2 cellular contexts compared by ENCODE assay signal in genomic region chr18:2540575-2540974, GRCh38.
A peak's percentile ranks its signal among the peaks of the same experiment; 100 is the strongest.
TF ChIP-seq lines count a peak whose summit lies in the region.

No MANE protein-coding gene starts in this region.

TF ChIP-seq in HEK293, 187 proteins besides CTCF, POLR2A, EP300 and RAD21 (continued from another document):
- TF ChIP-seq PRDM10 (tag by site-specific recombination; IDR thresholded peaks at IDR 0.05) (no peak), ZNF843 (tag by site-specific recombination; IDR thresholded peaks at IDR 0.05) (peak; percentile 31; the same call in 1 of the 2 replicates), ZFP69B (tag by site-specific recombination; IDR thresholded peaks at IDR 0.05) (no peak), BCL11B (tag by site-specific recombination; IDR thresholded peaks at IDR 0.05; ENCODE audit: low read depth) (0 out of 2 replicates have a peak, but pooled peaks have one; percentile 22), OSR2 (tag by site-specific recombination; IDR thresholded peaks at IDR 0.05) (peak; percentile 18; the same call in 1 of the 2 replicates), ZNF18 (tag by site-specific recombination; IDR thresholded peaks at IDR 0.05) (no peak), OVOL3 (tag by site-specific recombination; IDR thresholded peaks at IDR 0.05) (peak; percentile 62; the same call in 1 of the 2 replicates), ZFHX2 (tag by site-specific recombination; conservative IDR thresholded peaks at IDR 0.05) (no peak), FEZF1 (tag by site-specific recombination; IDR thresholded peaks at IDR 0.05) (0 out of 2 replicates have a peak, but pooled peaks have one; percentile 20)
TF ChIP-seq in HEK293: peak in this region for 9.

TF ChIP-seq in GM23338, 12 proteins besides CTCF, POLR2A, EP300 and RAD21 (continued from another document):
- TF ChIP-seq ZNF462 (CRISPR knock-in tag; IDR thresholded peaks at IDR 0.05): no peak
- no peak for TF ChIP-seq ETS1 (IDR thresholded peaks at IDR 0.05)
- no peak for TF ChIP-seq ZNF331 (CRISPR knock-in tag; IDR thresholded peaks at IDR 0.05; ENCODE audit: low read depth)
- TF ChIP-seq ZNF114 (CRISPR knock-in tag; IDR thresholded peaks at IDR 0.05): no peak
- no peak for TF ChIP-seq NANOG (IDR thresholded peaks at IDR 0.05; ENCODE audit: borderline replicate concordance)
TF ChIP-seq in GM23338: peak in this region for 0.
